36 cellular contexts compared by ENCODE assay signal in the genomic region with DNA sequence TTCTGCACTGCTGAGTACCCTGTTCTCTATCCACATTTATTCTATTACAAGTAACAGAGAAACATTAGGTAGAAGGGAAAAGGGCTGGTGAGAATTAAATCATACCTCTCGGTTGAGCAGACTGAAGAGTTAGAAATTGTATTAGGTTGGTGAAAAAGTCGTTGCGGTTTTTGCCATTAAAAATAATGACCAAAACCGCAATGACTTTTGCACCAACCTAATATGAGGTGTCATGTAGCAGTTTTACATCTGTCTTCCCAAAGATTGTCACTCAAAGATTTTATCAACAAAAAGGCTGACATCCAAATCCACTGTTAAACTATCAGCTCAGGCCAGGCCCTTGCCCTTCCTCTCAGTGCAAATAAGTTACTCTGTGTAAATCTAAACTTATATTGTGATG. TPM values are rescaled to one million over a fixed set of nuclear protein-coding genes. Genes with fewer than 3 reads are reported as not detected.
"Had no signal": no experiment of that assay in that cellular context is flagged by ENCODE, and none has a peak within 500 bp of the region (broad histone marks: within the 10 kb centered on the region; RNA-seq: fewer than 3 reads in every experiment).

No MANE protein-coding gene starts in this region.

- ATAC-seq: activated CD8-positive, alpha-beta T cell treated with anti-CD3 and anti-CD28 coated beads for 36 hours; activated naive CD4-positive, alpha-beta T cell treated with anti-CD3 and anti-CD28 coated beads, Interleukin-2, amount 50 U/mL, for 72 hours; activated T-cell treated with anti-CD3 and anti-CD28 coated beads, Interleukin-2, amount 50 U/mL, for 4 hours; activated T-cell treated with anti-CD3 and anti-CD28 coated beads, Interleukin-2, amount 50 U/mL, for 72 hours; activated T-helper 17 cell treated with anti-CD3 and anti-CD28 coated beads, Interleukin-2, amount 50 U/mL, for 72 hours; body of pancreas had no signal

- H3K4me1 Mint-ChIP-seq: activated B cell treated with CpG ODN at 0.5 μM for 24 hours; activated CD4-positive, alpha-beta T cell treated with anti-CD3 and anti-CD28 coated beads, Interleukin-2, amount 10 ng/mL, durations not matched to agents 24 days and 14 days; activated naive CD8-positive, alpha-beta T cell treated with anti-CD3 and anti-CD28 coated beads for 36 hours; activated T-helper 17 cell treated with anti-CD3 and anti-CD28 coated beads, Interleukin-2, amount 50 U/mL, for 72 hours had no signal

- H3K27ac Mint-ChIP-seq: activated B cell treated with CpG ODN at 0.5 μM for 24 hours; activated CD4-positive, alpha-beta memory T cell treated with anti-CD3 and anti-CD28 coated beads for 36 hours; activated CD4-positive, alpha-beta T cell treated with anti-CD3 and anti-CD28 coated beads, Interleukin-2, amount 10 ng/mL, durations not matched to agents 24 days and 14 days; activated CD8-positive, alpha-beta T cell treated with anti-CD3 and anti-CD28 coated beads for 36 hours; activated naive CD4-positive, alpha-beta T cell treated with anti-CD3 and anti-CD28 coated beads for 36 hours; activated naive CD4-positive, alpha-beta T cell treated with anti-CD3 and anti-CD28 coated beads, Interleukin-2, amount 50 U/mL, for 72 hours; activated naive CD8-positive, alpha-beta T cell treated with anti-CD3 and anti-CD28 coated beads for 36 hours; activated T-cell treated with anti-CD3 and anti-CD28 coated beads, Interleukin-2, amount 50 U/mL, for 72 hours; activated T-helper 1 cell treated with anti-CD3 and anti-CD28 coated beads, Interleukin-12 subunit alpha, Interleukin-12 subunit beta, Interleukin-2, Interleukin-4 antibody, amounts not matched to agents 30 ng/mL and 10 ng/mL and 1 ng/mL, durations not matched to agents 14 hours and 24 hours and 36 hours; activated T-helper 17 cell treated with anti-CD3 and anti-CD28 coated beads, Interleukin-2, amount 50 U/mL, for 72 hours; T-helper 2 cell treated with Interferon-gamma antibody and Interleukin-4, amounts not matched to agents 5 μg/mL and 100 μg/mL, for 36 hours had no signal

- H3K36me3 ChIP-seq: adrenal gland, brain microvascular endothelial cell, breast epithelium had no signal

- H3K9me3 Mint-ChIP-seq: activated B cell treated with CpG ODN at 0.5 μM for 24 hours; activated CD4-positive, alpha-beta T cell treated with anti-CD3 and anti-CD28 coated beads, Interleukin-2, amount 10 ng/mL, durations not matched to agents 24 days and 14 days; activated CD8-positive, alpha-beta T cell treated with anti-CD3 and anti-CD28 coated beads for 36 hours; activated naive CD4-positive, alpha-beta T cell treated with anti-CD3 and anti-CD28 coated beads for 36 hours; activated naive CD4-positive, alpha-beta T cell treated with anti-CD3 and anti-CD28 coated beads, Interleukin-2, amount 50 U/mL, for 72 hours; activated T-cell treated with anti-CD3 and anti-CD28 coated beads, Interleukin-2, amount 50 U/mL, for 4 hours; activated T-cell treated with anti-CD3 and anti-CD28 coated beads, Interleukin-2, amount 50 U/mL, for 72 hours; activated T-helper 1 cell treated with anti-CD3 and anti-CD28 coated beads, Interleukin-12 subunit alpha, Interleukin-12 subunit beta, Interleukin-2, Interleukin-4 antibody, amounts not matched to agents 30 ng/mL and 10 ng/mL and 1 ng/mL, durations not matched to agents 14 hours and 24 hours and 36 hours; T-helper 2 cell treated with Interferon-gamma antibody and Interleukin-4, amounts not matched to agents 5 μg/mL and 100 μg/mL, for 36 hours had no signal

- DNase-seq: activated B cell treated with CpG ODN at 0.5 μM for 24 hours; activated CD4-positive, alpha-beta memory T cell treated with anti-CD3 and anti-CD28 coated beads for 36 hours; activated CD4-positive, alpha-beta T cell treated with anti-CD3 and anti-CD28 coated beads for 4 hours; activated CD4-positive, alpha-beta T cell treated with anti-CD3 and anti-CD28 coated beads, Interleukin-2, amount 10 ng/mL, durations not matched to agents 24 days and 14 days; activated CD4-positive, alpha-beta T cell treated with anti-CD3 and anti-CD28 coated beads, Interleukin-2, amount 50 U/mL, for 1 hour; activated CD4-positive, alpha-beta T cell treated with anti-CD3 and anti-CD28 coated beads, Interleukin-2, amount 50 U/mL, for 4 hours; activated CD4-positive, CD25-positive, alpha-beta regulatory T cell treated with anti-CD3 and anti-CD28 coated beads, Interleukin-2, amount 50 U/mL, for 72 hours; activated CD8-positive, alpha-beta memory T cell treated with anti-CD3 and anti-CD28 coated beads, Interleukin-2, amount 50 U/mL, for 4 hours; activated CD8-positive, alpha-beta T cell treated with anti-CD3 and anti-CD28 coated beads for 36 hours; activated effector memory CD4-positive, alpha-beta T cell treated with anti-CD3 and anti-CD28 coated beads, Interleukin-2, amount 50 U/mL, for 16 hours; activated gamma-delta T cell treated with Interleukin-2 at 50 U/mL for 16 hours; activated naive CD4-positive, alpha-beta T cell; activated naive CD4-positive, alpha-beta T cell treated with anti-CD3 and anti-CD28 coated beads for 36 hours; activated naive CD4-positive, alpha-beta T cell treated with anti-CD3 and anti-CD28 coated beads, Interleukin-2, amount 50 U/mL, for 16 hours; activated naive CD8-positive, alpha-beta T cell treated with anti-CD3 and anti-CD28 coated beads for 36 hours; activated T-cell treated with anti-CD3 and anti-CD28 coated beads for 4 hours; activated T-cell treated with anti-CD3 and anti-CD28 coated beads, Interleukin-2, amount 50 U/mL, for 1 hour; activated T-cell treated with anti-CD3 and anti-CD28 coated beads, Interleukin-2, amount 50 U/mL, for 4 hours; activated T-cell treated with anti-CD3 and anti-CD28 coated beads, Interleukin-2, amount 50 U/mL, for 72 hours; adrenal gland; amniotic stem cell; aorta; body of pancreas; brain microvascular endothelial cell; central memory CD4-positive, alpha-beta T cell; T-helper 2 cell; T-helper 9 cell had no signal

- H3K36me3 Mint-ChIP-seq: activated CD4-positive, alpha-beta memory T cell treated with anti-CD3 and anti-CD28 coated beads for 36 hours; activated naive CD4-positive, alpha-beta T cell treated with anti-CD3 and anti-CD28 coated beads, Interleukin-2, amount 50 U/mL, for 72 hours; activated naive CD8-positive, alpha-beta T cell treated with anti-CD3 and anti-CD28 coated beads for 36 hours had no signal

- H3K27me3 ChIP-seq: adrenal gland, body of pancreas, brain microvascular endothelial cell, breast epithelium had no signal

- H3K9me3 ChIP-seq: adrenal gland, body of pancreas, breast epithelium had no signal

- H3K4me1 ChIP-seq: adrenal gland, body of pancreas, breast epithelium had no signal

- FAIRE-seq: astrocyte, TTC549 had no signal

- H3K4me3 Mint-ChIP-seq: activated B cell treated with CpG ODN at 0.5 μM for 24 hours; activated CD4-positive, alpha-beta memory T cell treated with anti-CD3 and anti-CD28 coated beads for 36 hours; activated CD4-positive, alpha-beta T cell treated with anti-CD3 and anti-CD28 coated beads, Interleukin-2, amount 10 ng/mL, durations not matched to agents 24 days and 14 days; activated CD8-positive, alpha-beta T cell treated with anti-CD3 and anti-CD28 coated beads for 36 hours; activated naive CD4-positive, alpha-beta T cell treated with anti-CD3 and anti-CD28 coated beads for 36 hours; activated naive CD8-positive, alpha-beta T cell treated with anti-CD3 and anti-CD28 coated beads for 36 hours; activated T-cell treated with anti-CD3 and anti-CD28 coated beads, Interleukin-2, amount 50 U/mL, for 4 hours; activated T-cell treated with anti-CD3 and anti-CD28 coated beads, Interleukin-2, amount 50 U/mL, for 72 hours; activated T-helper 1 cell treated with anti-CD3 and anti-CD28 coated beads, Interleukin-12 subunit alpha, Interleukin-12 subunit beta, Interleukin-2, Interleukin-4 antibody, amounts not matched to agents 30 ng/mL and 10 ng/mL and 1 ng/mL, durations not matched to agents 14 hours and 24 hours and 36 hours; activated T-helper 17 cell treated with anti-CD3 and anti-CD28 coated beads, Interleukin-2, amount 50 U/mL, for 72 hours; T-helper 2 cell treated with Interferon-gamma antibody and Interleukin-4, amounts not matched to agents 5 μg/mL and 100 μg/mL, for 36 hours had no signal

- H3K27ac ChIP-seq: adrenal gland, body of pancreas, brain microvascular endothelial cell, breast epithelium, VCaP had no signal

- H3K4me3 ChIP-seq: adrenal gland, body of pancreas, breast epithelium had no signal

- H3K27me3 Mint-ChIP-seq: activated B cell treated with CpG ODN at 0.5 μM for 24 hours; activated CD4-positive, alpha-beta memory T cell treated with anti-CD3 and anti-CD28 coated beads for 36 hours; activated CD4-positive, alpha-beta T cell treated with anti-CD3 and anti-CD28 coated beads, Interleukin-2, amount 10 ng/mL, durations not matched to agents 24 days and 14 days; activated naive CD8-positive, alpha-beta T cell treated with anti-CD3 and anti-CD28 coated beads for 36 hours; activated T-helper 17 cell treated with anti-CD3 and anti-CD28 coated beads, Interleukin-2, amount 50 U/mL, for 72 hours had no signal

RNA-seq across cellular contexts. Expression of a gene that starts 28.3 kb away (rescaled TPM):
- total RNA-seq: activated CD4-positive, alpha-beta memory T cell treated with anti-CD3 and anti-CD28 coated beads for 36 hours; activated CD4-positive, alpha-beta T cell treated with anti-CD3 and anti-CD28 coated beads, Interleukin-2, amount 10 ng/mL, durations not matched to agents 24 days and 14 days; activated CD8-positive, alpha-beta memory T cell treated with anti-CD3 and anti-CD28 coated beads for 36 hours; activated CD8-positive, alpha-beta T cell treated with anti-CD3 and anti-CD28 coated beads for 36 hours; activated naive CD4-positive, alpha-beta T cell treated with anti-CD3 and anti-CD28 coated beads for 36 hours; activated naive CD4-positive, alpha-beta T cell treated with anti-CD3 and anti-CD28 coated beads, Interleukin-2, amount 50 U/mL, for 72 hours; activated naive CD8-positive, alpha-beta T cell treated with anti-CD3 and anti-CD28 coated beads for 36 hours; activated T-cell treated with anti-CD3 and anti-CD28 coated beads, Interleukin-2, amount 50 U/mL, for 4 hours; activated T-cell treated with anti-CD3 and anti-CD28 coated beads, Interleukin-2, amount 50 U/mL, for 72 hours; activated T-helper 1 cell treated with anti-CD3 and anti-CD28 coated beads, Interleukin-12 subunit alpha, Interleukin-12 subunit beta, Interleukin-2, Interleukin-4 antibody, amounts not matched to agents 30 ng/mL and 10 ng/mL and 1 ng/mL, durations not matched to agents 14 hours and 24 hours and 36 hours had no signal
